In the genomic region with DNA sequence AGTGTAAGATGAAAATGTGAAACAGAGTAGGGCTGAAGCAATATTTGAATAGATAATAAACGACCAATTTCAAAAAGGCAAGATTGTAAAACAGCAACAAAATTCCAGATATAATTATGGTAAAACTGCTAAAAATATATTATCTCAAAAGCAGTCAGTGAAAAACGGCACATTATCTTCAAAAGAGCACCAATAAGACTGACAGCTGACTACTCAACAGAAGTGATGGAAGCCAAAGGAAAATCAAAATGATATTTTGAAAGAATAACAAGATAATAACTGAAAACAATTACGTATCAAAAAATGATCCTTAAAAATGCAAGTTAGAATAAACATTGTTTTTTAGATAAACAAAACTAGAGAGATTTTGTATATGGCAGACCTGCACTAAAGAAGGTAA, we compare ENCODE assay signal across 32 cellular contexts.
"Had no signal": no experiment of that assay in that cellular context is flagged by ENCODE, and none has a peak within 500 bp of the region (broad histone marks: within the 10 kb centered on the region; RNA-seq: fewer than 3 reads in every experiment).

No MANE protein-coding gene starts in this region.

- H3K4me3 ChIP-seq: ascending aorta, cardiac muscle cell had no signal

- FAIRE-seq: bronchial epithelial cell, TTC549 had no signal

- H3K4me1 ChIP-seq: ascending aorta had no signal

- H3K27ac ChIP-seq: ascending aorta, cardiac muscle cell, VCaP had no signal

- DNase-seq: activated CD4-positive, alpha-beta memory T cell treated with anti-CD3 and anti-CD28 coated beads, Interleukin-2, amount 10 ng/mL, durations not matched to agents 7 days and 5 days; activated CD4-positive, alpha-beta T cell treated with anti-CD3 and anti-CD28 coated beads for 1 hour; activated CD4-positive, alpha-beta T cell treated with anti-CD3 and anti-CD28 coated beads for 36 hours; activated CD4-positive, alpha-beta T cell treated with anti-CD3 and anti-CD28 coated beads for 48 hours; activated CD4-positive, alpha-beta T cell treated with anti-CD3 and anti-CD28 coated beads, Interleukin-2, amount 10 ng/mL, durations not matched to agents 7 days and 5 days; activated CD4-positive, alpha-beta T cell treated with anti-CD3 and anti-CD28 coated beads, Interleukin-2, amount 50 U/mL, for 48 hours; activated CD4-positive, CD25-positive, alpha-beta regulatory T cell; activated CD8-positive, alpha-beta memory T cell treated with anti-CD3 and anti-CD28 coated beads for 24 hours; activated CD8-positive, alpha-beta memory T cell treated with anti-CD3 and anti-CD28 coated beads, Interleukin-2, amount 10 ng/mL, durations not matched to agents 7 days and 5 days; activated CD8-positive, alpha-beta memory T cell treated with anti-CD3 and anti-CD28 coated beads, Interleukin-2, amount 50 U/mL, for 48 hours; activated CD8-positive, alpha-beta T cell treated with anti-CD3 and anti-CD28 coated beads, Interleukin-2, amount 10 ng/mL, durations not matched to agents 7 days and 5 days; activated effector memory CD4-positive, alpha-beta T cell treated with Interleukin-2 at 50 U/mL for 16 hours; activated gamma-delta T cell; activated naive CD4-positive, alpha-beta T cell treated with anti-CD3 and anti-CD28 coated beads, Interleukin-2, amount 10 ng/mL, durations not matched to agents 7 days and 5 days; activated naive CD4-positive, alpha-beta T cell treated with Interleukin-2 at 50 U/mL for 16 hours; activated naive CD8-positive, alpha-beta T cell treated with anti-CD3 and anti-CD28 coated beads, Interleukin-2, amount 10 ng/mL, durations not matched to agents 7 days and 5 days; activated naive CD8-positive, alpha-beta T cell treated with anti-CD3 and anti-CD28 coated beads, Interleukin-2, amount 50 U/mL, for 24 hours; activated T-cell treated with anti-CD3 and anti-CD28 coated beads, Interleukin-2, amount 50 U/mL, for 24 hours; activated T-cell treated with anti-CD3 and anti-CD28 coated beads, Interleukin-2, amount 50 U/mL, for 48 hours; amygdala; anterior cingulate cortex; caudate nucleus; cerebellar nuclear complex; T-helper 1 cell; T-helper 2 cell; T-helper 9 cell had no signal

- H3K36me3 ChIP-seq: ascending aorta, cardiac muscle cell had no signal

- H3K9me3 ChIP-seq: ascending aorta had no signal

- ATAC-seq: activated CD4-positive, alpha-beta T cell treated with anti-CD3 and anti-CD28 coated beads for 36 hours; activated CD4-positive, CD25-positive, alpha-beta regulatory T cell treated with anti-CD3 and anti-CD28 coated beads, Interleukin-2, amount 50 U/mL, for 24 hours; activated CD8-positive, alpha-beta memory T cell treated with anti-CD3 and anti-CD28 coated beads, Interleukin-2, amount 10 ng/mL, durations not matched to agents 7 days and 5 days; activated CD8-positive, alpha-beta T cell treated with anti-CD3 and anti-CD28 coated beads, Interleukin-2, amount 10 ng/mL, durations not matched to agents 7 days and 5 days; activated naive CD8-positive, alpha-beta T cell treated with anti-CD3 and anti-CD28 coated beads, Interleukin-2, amount 50 U/mL, for 24 hours had no signal

- H3K27me3 ChIP-seq: ascending aorta, cardiac muscle cell had no signal
